8 cellular contexts compared by ENCODE assay signal in genomic region chr5:174951151-174951780, GRCh38.
DNase-seq lines count a peak whose midpoint lies in the region; ATAC-seq and TF ChIP-seq lines count a peak whose summit lies in the region.

No MANE protein-coding gene starts in this region.

- no peak overlapping the region for H3K4me3 Mint-ChIP-seq in immature natural killer cell

- ATAC-seq in HG03439 (IDR thresholded peaks at IDR 0.05; ENCODE audit: unreplicated experiment) = no peak

- no peak overlapping the region for H3K27ac Mint-ChIP-seq in immature natural killer cell

- no peaks in the 10 kb centered on the region for H3K9me3 ChIP-seq in HEK293 (ENCODE audit: control insufficient read depth, insufficient read depth, low read depth, low read length)

- CTCF ChIA-PET in HEK293 (lab: Yijun Ruan, JAX) = interaction anchor here (0.6 to 3.8 kb wide), 19 partner anchors 9 to 893 kb away, joined by 3 to 26 read pairs (median 4); partner anchors contain the start of gene DRD1

- DNase-seq in EL = peak; percentile 70
- peak; percentile 72 for DNase-seq in NCI-H1694 treated with DMSO at 0.1 percent for 48 hours (lab: John Stamatoyannopoulos, UW)
- DNase-seq in T-helper 9 cell = peak; percentile 6
- peak; percentile 48 for DNase-seq in brain microvascular endothelial cell
- DNase-seq in immature natural killer cell = peak in 2 of 3 donors; percentile 20 to 35
- DNase-seq in stimulated activated CD4-positive, alpha-beta T cell treated with anti-CD3 and anti-CD28 coated beads, Interleukin-1b, Interleukin-23, amount 100 ng/mL, for 1 hour (ENCODE audit: low read depth in 2 of 2) = peak; percentile 7 to 17

- POLR2A ChIA-PET in HEK293 (lab: Yijun Ruan, JAX) = no interaction called here

- H3K4me1 Mint-ChIP-seq in immature natural killer cell = no peaks in the 10 kb centered on the region

- no peaks in the 10 kb centered on the region for H3K36me3 Mint-ChIP-seq in immature natural killer cell

- H3K27ac ChIP-seq in HEK293 (ENCODE audit: extremely low read depth, low read depth, low read length) (no peak overlapping the region), brain microvascular endothelial cell (no peak overlapping the region)

- H3K36me3 ChIP-seq in HEK293 (ENCODE audit: control insufficient read depth in 2 of 2, insufficient read depth in 1 of 2, low read length in 2 of 2) (no peaks in the 10 kb centered on the region), brain microvascular endothelial cell (replicated peaks) (no peaks in the 10 kb centered on the region)

- H3K4me1 ChIP-seq in HEK293 (ENCODE audit: control insufficient read depth, insufficient read depth, low read length) = no peaks in the 10 kb centered on the region

- no peaks in the 10 kb centered on the region for H3K27me3 ChIP-seq in brain microvascular endothelial cell (replicated peaks)

- TF ChIP-seq CTCF in HEK293 (tag by site-specific recombination; IDR thresholded peaks at IDR 0.05) (peak; percentile 80), brain microvascular endothelial cell (IDR thresholded peaks at IDR 0.05; ENCODE audit: low read depth, low read length, missing control alignments) (peak; percentile 91)

- H3K9me3 Mint-ChIP-seq in immature natural killer cell = peaks cover 0 to 2% (median 0%) of the 10 kb centered on the region in 6 donors

- H3K27me3 Mint-ChIP-seq in immature natural killer cell (ENCODE audit: low read depth in 3 of 3) = peaks cover 0 to 2% (median 0%) of the 10 kb centered on the region in 3 donors

- H3K4me3 ChIP-seq in HEK293 (ENCODE audit: low read depth, low read length) (no peak overlapping the region), brain microvascular endothelial cell (ENCODE audit: low read depth, low read length) (no peak overlapping the region)

- in situ Hi-C loops in brain microvascular endothelial cell (cut with HindIII; ENCODE audit: low pct_ligation_motif_present, low sequenced_read_pairs) = loop anchor here (25.0 kb wide), 1 partner anchor 511 kb away; no protein-coding TSS in a partner anchor

TF ChIP-seq in HEK293, 187 proteins besides CTCF, POLR2A, EP300 and RAD21 (continues in another document):
- no peak for TF ChIP-seq ZNF350 (tag by site-specific recombination; IDR thresholded peaks at IDR 0.05)
- no peak for TF ChIP-seq ZNF354C (tag by site-specific recombination; IDR thresholded peaks at IDR 0.05; ENCODE audit: borderline replicate concordance, low read depth)
- no peak for TF ChIP-seq SCRT1 (tag by site-specific recombination; IDR thresholded peaks at IDR 0.05; ENCODE audit: borderline replicate concordance)
- no peak for TF ChIP-seq GLIS2 (tag by site-specific recombination; IDR thresholded peaks at IDR 0.05)
- TF ChIP-seq PRDM1 (tag by site-specific recombination; IDR thresholded peaks at IDR 0.05) = no peak
- TF ChIP-seq ZNF660 (tag by site-specific recombination; IDR thresholded peaks at IDR 0.05) = peak; percentile 53; the same call in 1 of the 2 replicates
- no peak for TF ChIP-seq ZNF488 (tag by site-specific recombination; IDR thresholded peaks at IDR 0.05)
- TF ChIP-seq ZNF184 (tag by site-specific recombination; IDR thresholded peaks at IDR 0.05) = no peak
- no peak for TF ChIP-seq HIC1 (tag by site-specific recombination; IDR thresholded peaks at IDR 0.05)
- peak; percentile 96 for TF ChIP-seq ZNF366 (tag by site-specific recombination; conservative IDR thresholded peaks at IDR 0.05)
- peak; percentile 96 for TF ChIP-seq ZNF654 (tag by site-specific recombination; IDR thresholded peaks at IDR 0.05; ENCODE audit: low read depth)
- TF ChIP-seq INSM2 (tag by site-specific recombination; IDR thresholded peaks at IDR 0.05) = no peak
- no peak for TF ChIP-seq ZNF391 (tag by site-specific recombination; IDR thresholded peaks at IDR 0.05; ENCODE audit: borderline replicate concordance, low read depth)
- TF ChIP-seq ZBTB8A (tag by site-specific recombination; IDR thresholded peaks at IDR 0.05) = no peak
- TF ChIP-seq ZNF791 (tag by site-specific recombination; IDR thresholded peaks at IDR 0.05) = no peak
- no peak for TF ChIP-seq ZNF514 (tag by site-specific recombination; IDR thresholded peaks at IDR 0.05)
- no peak for TF ChIP-seq ZNF707 (tag by site-specific recombination; IDR thresholded peaks at IDR 0.05)
- no peak for TF ChIP-seq ZNF280D (tag by site-specific recombination; IDR thresholded peaks at IDR 0.05)
- TF ChIP-seq ZNF10 (tag by site-specific recombination; IDR thresholded peaks at IDR 0.05) = peak; percentile 15; the same call in 1 of the 2 replicates
- TF ChIP-seq ZNF214 (tag by site-specific recombination; IDR thresholded peaks at IDR 0.05; ENCODE audit: borderline replicate concordance) = no peak
- peak; percentile 65; the same call in 1 of the 2 replicates for TF ChIP-seq TCF7L2 (IDR thresholded peaks at IDR 0.05; ENCODE audit: borderline replicate concordance, low read depth, low read length)
- TF ChIP-seq ZNF837 (tag by site-specific recombination; IDR thresholded peaks at IDR 0.05) = no peak
- TF ChIP-seq ZNF169 (tag by site-specific recombination; IDR thresholded peaks at IDR 0.05) = no peak
- TF ChIP-seq ZNF704 (tag by site-specific recombination; IDR thresholded peaks at IDR 0.05) = no peak

Comparison
In these comparisons a context has a peak if more than half of its experiments do, and no peak if none do; other contexts are left out.
1. DNase-seq: peak in every context shown above with its lines; median percentile 72 in NCI-H1694 treated with DMSO at 0.1 percent for 48 hours; 70 in EL; 48 in brain microvascular endothelial cell; 28 in immature natural killer cell; 12 in stimulated activated CD4-positive, alpha-beta T cell treated with anti-CD3 and anti-CD28 coated beads, Interleukin-1b, Interleukin-23, amount 100 ng/mL, for 1 hour; 6 in T-helper 9 cell.